Comparison of ENCODE assay signal across 1 cellular context in the genomic region with DNA sequence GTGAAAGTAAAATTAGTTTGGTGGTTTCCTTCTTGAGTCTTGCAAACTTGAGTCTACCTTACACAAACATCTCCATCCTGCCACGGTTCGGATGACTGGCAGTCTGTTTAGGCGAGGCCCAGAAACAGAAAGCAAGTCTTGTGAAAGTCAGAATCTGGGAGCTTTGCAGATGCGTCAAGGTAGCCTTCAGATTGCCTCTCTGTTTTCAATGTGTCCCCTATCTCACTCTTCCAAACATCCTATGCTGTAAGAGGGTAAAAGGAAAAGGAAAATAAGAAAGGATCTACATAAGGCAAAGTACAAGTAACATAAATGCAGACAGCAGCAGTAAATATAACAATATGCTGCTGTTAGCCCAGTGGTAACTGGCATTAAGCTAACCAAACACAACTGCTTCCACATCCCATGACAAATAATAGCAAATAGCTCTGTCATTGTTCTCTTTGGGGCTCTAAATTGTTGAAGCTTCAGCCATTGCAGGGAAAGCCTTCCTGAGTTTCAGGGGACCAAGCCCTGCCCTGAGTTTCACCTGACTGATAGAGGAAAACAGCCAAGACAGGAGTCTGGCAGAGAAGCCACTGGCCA.
TF ChIP-seq lines count a peak whose summit lies in the region.

No MANE protein-coding gene starts in this region.

TF ChIP-seq in endothelial cell of umbilical vein, 7 proteins besides CTCF, POLR2A, EP300 and RAD21:
- TF ChIP-seq, protein P1, sequence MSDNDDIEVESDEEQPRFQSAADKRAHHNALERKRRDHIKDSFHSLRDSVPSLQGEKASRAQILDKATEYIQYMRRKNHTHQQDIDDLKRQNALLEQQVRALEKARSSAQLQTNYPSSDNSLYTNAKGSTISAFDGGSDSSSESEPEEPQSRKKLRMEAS (IDR thresholded peaks at IDR 0.05; ENCODE audit: insufficient read depth, insufficient read length): no peak
- TF ChIP-seq FOS (IDR thresholded peaks at IDR 0.05; ENCODE audit: borderline replicate concordance, insufficient read depth, low read length): no peak
- TF ChIP-seq EZH2 (IDR thresholded peaks at IDR 0.05; ENCODE audit: borderline replicate concordance, low read depth, low read length, severe bottlenecking): no peak
- TF ChIP-seq POLR2AphosphoS5 (IDR thresholded peaks at IDR 0.05; ENCODE audit: insufficient read depth, low read depth, low read length): no peak
- no peak for TF ChIP-seq JUN (IDR thresholded peaks at IDR 0.05; ENCODE audit: borderline replicate concordance, insufficient read depth, insufficient read length, low read depth)
- TF ChIP-seq GATA2 (IDR thresholded peaks at IDR 0.05; ENCODE audit: insufficient read depth, insufficient read length, low read depth, low read length): no peak
- no peak for TF ChIP-seq MYC (IDR thresholded peaks at IDR 0.05; ENCODE audit: low read depth, low read length)
